1 cellular context compared by ENCODE assay signal in the genomic region with DNA sequence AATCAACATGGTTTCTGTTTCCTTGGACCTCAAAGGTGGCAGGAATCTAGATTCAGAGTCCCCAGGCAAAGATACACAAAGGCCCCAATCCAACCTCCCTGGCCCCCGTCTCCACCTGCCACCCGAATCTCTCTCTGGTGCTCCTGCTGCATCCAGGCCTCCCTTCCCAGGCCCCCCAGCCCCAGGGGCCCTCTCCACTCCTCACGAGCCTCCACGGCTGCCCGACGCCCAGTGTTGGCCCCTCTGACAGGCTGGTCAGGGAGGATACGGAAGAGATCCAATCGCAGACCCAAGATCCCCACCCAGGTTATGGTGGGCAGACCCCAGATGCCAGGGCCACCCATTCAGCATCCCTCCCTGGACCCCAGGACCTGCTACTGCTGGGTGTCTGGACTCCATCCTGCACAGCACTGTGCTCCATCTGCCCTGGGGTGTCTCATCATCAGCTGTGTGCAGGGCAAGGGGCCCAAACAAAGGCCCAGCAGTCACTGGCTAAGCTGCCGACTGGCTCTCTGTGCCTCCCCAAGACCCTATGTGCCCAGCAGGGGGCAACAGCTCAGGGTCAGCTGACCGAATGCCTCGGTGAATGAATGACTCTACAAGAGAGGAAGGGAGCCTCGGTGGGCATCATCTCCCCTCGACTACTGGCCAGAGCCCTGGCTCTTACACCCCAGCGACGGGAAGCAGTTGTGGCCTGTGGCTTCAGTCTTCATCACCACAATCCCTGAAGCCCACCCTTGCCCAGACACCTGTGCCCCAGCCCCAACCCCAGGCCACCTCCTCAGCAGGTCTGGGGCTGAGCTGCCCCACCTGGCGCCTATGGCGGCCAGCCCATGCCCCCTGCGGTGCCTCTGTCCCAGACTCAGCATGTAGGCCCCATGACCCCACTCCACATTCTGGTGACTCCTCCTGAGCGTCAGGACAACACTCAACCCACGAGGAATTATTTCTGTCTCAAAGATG.
TF ChIP-seq lines count a peak whose summit lies in the region.

No MANE protein-coding gene starts in this region.

TF ChIP-seq in HEK293, 187 proteins besides CTCF, POLR2A, EP300 and RAD21 (continued from another document):
- TF ChIP-seq, protein P1, sequence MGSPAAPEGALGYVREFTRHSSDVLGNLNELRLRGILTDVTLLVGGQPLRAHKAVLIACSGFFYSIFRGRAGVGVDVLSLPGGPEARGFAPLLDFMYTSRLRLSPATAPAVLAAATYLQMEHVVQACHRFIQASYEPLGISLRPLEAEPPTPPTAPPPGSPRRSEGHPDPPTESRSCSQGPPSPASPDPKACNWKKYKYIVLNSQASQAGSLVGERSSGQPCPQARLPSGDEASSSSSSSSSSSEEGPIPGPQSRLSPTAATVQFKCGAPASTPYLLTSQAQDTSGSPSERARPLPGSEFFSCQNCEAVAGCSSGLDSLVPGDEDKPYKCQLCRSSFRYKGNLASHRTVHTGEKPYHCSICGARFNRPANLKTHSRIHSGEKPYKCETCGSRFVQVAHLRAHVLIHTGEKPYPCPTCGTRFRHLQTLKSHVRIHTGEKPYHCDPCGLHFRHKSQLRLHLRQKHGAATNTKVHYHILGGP (tag by site-specific recombination; IDR thresholded peaks at IDR 0.05) = no peak
